Comparison of ENCODE assay signal across 25 cellular contexts in the genomic region with DNA sequence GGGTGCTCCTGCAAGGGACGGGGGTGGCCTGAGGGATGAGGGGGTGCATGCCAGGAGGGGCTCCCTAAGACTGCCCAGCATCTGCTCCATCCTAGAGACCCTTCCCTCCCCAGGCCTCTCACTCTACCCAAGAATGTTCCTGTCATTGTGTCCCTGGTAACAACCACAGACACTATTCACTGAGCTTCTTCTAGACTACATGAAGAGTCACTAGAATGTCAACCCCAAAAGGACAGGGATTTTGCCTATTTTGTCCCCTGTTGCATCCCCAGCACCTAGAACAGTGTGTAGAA. TPM values are rescaled to one million over a fixed set of nuclear protein-coding genes. Genes with fewer than 3 reads are reported as not detected.
DNase-seq lines count a peak whose midpoint lies in the region; ATAC-seq and TF ChIP-seq lines count a peak whose summit lies in the region.
"Had no signal": no experiment of that assay in that cellular context is flagged by ENCODE, and none has a peak within 500 bp of the region (broad histone marks: within the 10 kb centered on the region; RNA-seq: fewer than 3 reads in every experiment).

No MANE protein-coding gene starts in this region.

- ATAC-seq in activated CD4-positive, alpha-beta T cell treated with anti-CD3 and anti-CD28 coated beads for 36 hours = no peak
- no peak for ATAC-seq in activated naive CD8-positive, alpha-beta T cell treated with anti-CD3 and anti-CD28 coated beads, Interleukin-2, amount 50 U/mL, for 24 hours
- no peak for ATAC-seq in stimulated activated effector memory CD8-positive, alpha-beta T cell treated with anti-CD3 and anti-CD28 coated beads, Interleukin-12 subunit alpha, Interleukin-12 subunit beta, amount 100 ng/mL, for 72 hours
- ATAC-seq: left cardiac atrium had no signal

- CTCF ChIA-PET in activated CD4-positive, alpha-beta T cell treated with anti-CD3 and anti-CD28 coated beads for 36 hours (lab: Charles Lee) = interaction anchor here (0.9 to 1.4 kb wide), 6 partner anchors 9 to 217 kb away, joined by 3 to 9 read pairs (median 4); no protein-coding TSS in a partner anchor

- no peaks in the 10 kb centered on the region for H3K36me3 ChIP-seq in neural progenitor cell

- H3K4me2 ChIP-seq in neural progenitor cell = no peak overlapping the region

- peaks cover 23% of the 10 kb centered on the region for H3K4me1 ChIP-seq in neural progenitor cell

- peak overlapping the region; percentile 84 for H3K4me3 Mint-ChIP-seq in activated CD4-positive, alpha-beta T cell treated with anti-CD3 and anti-CD28 coated beads for 36 hours
- H3K4me3 Mint-ChIP-seq in activated naive CD8-positive, alpha-beta T cell = peak overlapping the region; percentile 73
- H3K4me3 Mint-ChIP-seq in activated naive CD8-positive, alpha-beta T cell treated with anti-CD3 and anti-CD28 coated beads, Interleukin-2, amount 50 U/mL, for 24 hours = no peak overlapping the region
- peak overlapping the region; percentile 39 for H3K4me3 Mint-ChIP-seq in activated T-helper 2 cell treated with anti-CD3 and anti-CD28 coated beads, Interferon-gamma antibody, Interleukin-2, Interleukin-4, amounts not matched to agents 10 μg/mL and 5 μg/mL and 100 μg/mL, durations not matched to agents 14 hours and 24 hours and 36 hours (ENCODE audit: low read depth)
- peak overlapping the region; percentile 75 for H3K4me3 Mint-ChIP-seq in stimulated activated effector memory CD8-positive, alpha-beta T cell treated with anti-CD3 and anti-CD28 coated beads, Interleukin-12 subunit alpha, Interleukin-12 subunit beta, amount 100 ng/mL, for 72 hours
- H3K4me3 Mint-ChIP-seq in neural progenitor cell = no peak overlapping the region
- H3K4me3 Mint-ChIP-seq: neural crest cell had no signal

- TF ChIP-seq CTCF in neural progenitor cell (IDR thresholded peaks at IDR 0.05) = no peak

- no peak overlapping the region for H2AFZ ChIP-seq in neural progenitor cell (replicated peaks)

- no peaks in the 10 kb centered on the region for H3K27me3 Mint-ChIP-seq in activated CD4-positive, alpha-beta T cell treated with anti-CD3 and anti-CD28 coated beads for 36 hours
- no peaks in the 10 kb centered on the region for H3K27me3 Mint-ChIP-seq in activated naive CD8-positive, alpha-beta T cell
- H3K27me3 Mint-ChIP-seq in activated naive CD8-positive, alpha-beta T cell treated with anti-CD3 and anti-CD28 coated beads, Interleukin-2, amount 50 U/mL, for 24 hours = peaks cover 3% of the 10 kb centered on the region
- H3K27me3 Mint-ChIP-seq in activated T-helper 2 cell treated with anti-CD3 and anti-CD28 coated beads, Interferon-gamma antibody, Interleukin-2, Interleukin-4, amounts not matched to agents 10 μg/mL and 5 μg/mL and 100 μg/mL, durations not matched to agents 14 hours and 24 hours and 36 hours (ENCODE audit: low read depth) = peaks cover 2% of the 10 kb centered on the region
- H3K27me3 Mint-ChIP-seq in neural progenitor cell (ENCODE audit: insufficient read depth, low read depth) = peaks cover 2% of the 10 kb centered on the region

- no peak overlapping the region for H3K27ac ChIP-seq in neural progenitor cell
- H3K27ac ChIP-seq: C4-2B, coronary artery, stomach, WERI-Rb-1 had no signal

- H3K4me3 ChIP-seq in neural progenitor cell = no peak overlapping the region
- H3K4me3 ChIP-seq: coronary artery, stomach had no signal

- no peak overlapping the region for H3K9ac ChIP-seq in neural progenitor cell

- H3K4me1 Mint-ChIP-seq in activated CD4-positive, alpha-beta T cell treated with anti-CD3 and anti-CD28 coated beads for 36 hours = peaks cover 54% of the 10 kb centered on the region
- H3K4me1 Mint-ChIP-seq in activated naive CD8-positive, alpha-beta T cell (ENCODE audit: low read depth) = peaks cover 44% of the 10 kb centered on the region
- peaks cover 52% of the 10 kb centered on the region for H3K4me1 Mint-ChIP-seq in activated naive CD8-positive, alpha-beta T cell treated with anti-CD3 and anti-CD28 coated beads, Interleukin-2, amount 50 U/mL, for 24 hours
- peaks cover 38% of the 10 kb centered on the region for H3K4me1 Mint-ChIP-seq in activated T-helper 2 cell treated with anti-CD3 and anti-CD28 coated beads, Interferon-gamma antibody, Interleukin-2, Interleukin-4, amounts not matched to agents 10 μg/mL and 5 μg/mL and 100 μg/mL, durations not matched to agents 14 hours and 24 hours and 36 hours (ENCODE audit: low read depth)
- peaks cover 62% of the 10 kb centered on the region for H3K4me1 Mint-ChIP-seq in stimulated activated effector memory CD8-positive, alpha-beta T cell treated with anti-CD3 and anti-CD28 coated beads, Interleukin-12 subunit alpha, Interleukin-12 subunit beta, amount 100 ng/mL, for 72 hours
- H3K4me1 Mint-ChIP-seq in neural progenitor cell = peaks cover 10% of the 10 kb centered on the region

- no peaks in the 10 kb centered on the region for H3K79me2 ChIP-seq in neural progenitor cell (ENCODE audit: low read depth)

- H3K9me3 Mint-ChIP-seq in activated CD4-positive, alpha-beta T cell treated with anti-CD3 and anti-CD28 coated beads for 36 hours (ENCODE audit: low read depth) = no peaks in the 10 kb centered on the region
- H3K9me3 Mint-ChIP-seq in activated naive CD8-positive, alpha-beta T cell (ENCODE audit: low read depth) = no peaks in the 10 kb centered on the region
- no peaks in the 10 kb centered on the region for H3K9me3 Mint-ChIP-seq in activated naive CD8-positive, alpha-beta T cell treated with anti-CD3 and anti-CD28 coated beads, Interleukin-2, amount 50 U/mL, for 24 hours
- H3K9me3 Mint-ChIP-seq in activated T-helper 2 cell treated with anti-CD3 and anti-CD28 coated beads, Interferon-gamma antibody, Interleukin-2, Interleukin-4, amounts not matched to agents 10 μg/mL and 5 μg/mL and 100 μg/mL, durations not matched to agents 14 hours and 24 hours and 36 hours = no peaks in the 10 kb centered on the region
- H3K9me3 Mint-ChIP-seq in stimulated activated effector memory CD8-positive, alpha-beta T cell treated with anti-CD3 and anti-CD28 coated beads, Interleukin-12 subunit alpha, Interleukin-12 subunit beta, amount 100 ng/mL, for 72 hours = no peaks in the 10 kb centered on the region
- no peaks in the 10 kb centered on the region for H3K9me3 Mint-ChIP-seq in neural progenitor cell
- H3K9me3 Mint-ChIP-seq: immature natural killer cell, neural crest cell had no signal

- peaks cover 16% of the 10 kb centered on the region for H3K27me3 ChIP-seq in neural progenitor cell

- H3F3A ChIP-seq in neural progenitor cell (ENCODE audit: low read depth) = no peaks in the 10 kb centered on the region

- H3K9me3 ChIP-seq in neural progenitor cell (ENCODE audit: low read depth) = no peaks in the 10 kb centered on the region
- H3K9me3 ChIP-seq: stomach had no signal

- POLR2A ChIA-PET in activated CD4-positive, alpha-beta T cell treated with anti-CD3 and anti-CD28 coated beads for 36 hours (lab: Charles Lee) = no interaction called here

- H4K20me1 ChIP-seq in neural progenitor cell (ENCODE audit: low read depth) = no peaks in the 10 kb centered on the region

- intact Hi-C loops in activated CD4-positive, alpha-beta T cell treated with anti-CD3 and anti-CD28 coated beads for 36 hours (cut with DNase I, micrococcal nuclease) = loop anchor here in 1 of 2 experiments (10.0 kb wide), 2 partner anchors 322 to 468 kb away; a partner anchor contains a TSS
- intact Hi-C loops in activated T-helper 2 cell treated with anti-CD3 and anti-CD28 coated beads, Interferon-gamma antibody, Interleukin-2, Interleukin-4, amounts not matched to agents 10 μg/mL and 5 μg/mL and 100 μg/mL, durations not matched to agents 14 hours and 24 hours and 36 hours (cut with micrococcal nuclease) = no loop called here

- DNase-seq in activated CD4-positive, alpha-beta T cell treated with anti-CD3 and anti-CD28 coated beads for 36 hours = no peak
- no peak for DNase-seq in activated CD4-positive, alpha-beta T cell treated with anti-CD3 and anti-CD28 coated beads for 48 hours
- DNase-seq in activated naive CD8-positive, alpha-beta T cell treated with anti-CD3 and anti-CD28 coated beads, Interleukin-2, amount 50 U/mL, for 24 hours = no peak
- no peak for DNase-seq in activated T-helper 2 cell treated with anti-CD3 and anti-CD28 coated beads, Interferon-gamma antibody, Interleukin-2, Interleukin-4, amounts not matched to agents 10 μg/mL and 5 μg/mL and 100 μg/mL, durations not matched to agents 14 hours and 24 hours and 36 hours (ENCODE audit: low spot score)
- no peak for DNase-seq in stimulated activated effector memory CD8-positive, alpha-beta T cell treated with anti-CD3 and anti-CD28 coated beads, Interleukin-12 subunit alpha, Interleukin-12 subunit beta, amount 100 ng/mL, for 72 hours (ENCODE audit: low spot score in 2 of 2)
- DNase-seq in neural progenitor cell (ENCODE audit: low spot score) = no peak
- no peak for DNase-seq in stimulated activated CD4-positive, alpha-beta T cell treated with anti-CD3 and anti-CD28 coated beads, Interleukin-4, amount 100 ng/mL, for 4 hours
- DNase-seq: effector CD8-positive, alpha-beta T cell; immature natural killer cell; left cardiac atrium; NCI-H1048; NCI-H2107; SHP77; small intestine; stomach; T1000; WERI-Rb-1 had no signal

- peak overlapping the region; percentile 11 for H3K27ac Mint-ChIP-seq in activated CD4-positive, alpha-beta T cell treated with anti-CD3 and anti-CD28 coated beads for 36 hours
- peak overlapping the region; percentile 82 for H3K27ac Mint-ChIP-seq in activated naive CD8-positive, alpha-beta T cell
- no peak overlapping the region for H3K27ac Mint-ChIP-seq in activated naive CD8-positive, alpha-beta T cell treated with anti-CD3 and anti-CD28 coated beads, Interleukin-2, amount 50 U/mL, for 24 hours
- H3K27ac Mint-ChIP-seq in activated T-helper 2 cell treated with anti-CD3 and anti-CD28 coated beads, Interferon-gamma antibody, Interleukin-2, Interleukin-4, amounts not matched to agents 10 μg/mL and 5 μg/mL and 100 μg/mL, durations not matched to agents 14 hours and 24 hours and 36 hours = peak overlapping the region; percentile 38
- H3K27ac Mint-ChIP-seq in stimulated activated effector memory CD8-positive, alpha-beta T cell treated with anti-CD3 and anti-CD28 coated beads, Interleukin-12 subunit alpha, Interleukin-12 subunit beta, amount 100 ng/mL, for 72 hours = peak overlapping the region; percentile 96
- H3K27ac Mint-ChIP-seq in neural progenitor cell = no peak overlapping the region

- peaks cover 35% of the 10 kb centered on the region for H3K36me3 Mint-ChIP-seq in activated CD4-positive, alpha-beta T cell treated with anti-CD3 and anti-CD28 coated beads for 36 hours (ENCODE audit: low read depth)
- peaks cover 5% of the 10 kb centered on the region for H3K36me3 Mint-ChIP-seq in activated naive CD8-positive, alpha-beta T cell
- peaks cover 15% of the 10 kb centered on the region for H3K36me3 Mint-ChIP-seq in activated naive CD8-positive, alpha-beta T cell treated with anti-CD3 and anti-CD28 coated beads, Interleukin-2, amount 50 U/mL, for 24 hours (ENCODE audit: low read depth)
- peaks cover 42% of the 10 kb centered on the region for H3K36me3 Mint-ChIP-seq in activated T-helper 2 cell treated with anti-CD3 and anti-CD28 coated beads, Interferon-gamma antibody, Interleukin-2, Interleukin-4, amounts not matched to agents 10 μg/mL and 5 μg/mL and 100 μg/mL, durations not matched to agents 14 hours and 24 hours and 36 hours (ENCODE audit: low read depth)
- peaks cover 48% of the 10 kb centered on the region for H3K36me3 Mint-ChIP-seq in stimulated activated effector memory CD8-positive, alpha-beta T cell treated with anti-CD3 and anti-CD28 coated beads, Interleukin-12 subunit alpha, Interleukin-12 subunit beta, amount 100 ng/mL, for 72 hours
- peaks cover 3% of the 10 kb centered on the region for H3K36me3 Mint-ChIP-seq in neural progenitor cell

RNA-seq across cellular contexts. Expression of a gene that starts 2.9 kb away (rescaled TPM):
- 10 to 100 TPM; 57.3 to 66.7 TPM for total RNA-seq in activated CD4-positive, alpha-beta T cell treated with anti-CD3 and anti-CD28 coated beads for 36 hours
- total RNA-seq in activated T-helper 2 cell treated with anti-CD3 and anti-CD28 coated beads, Interferon-gamma antibody, Interleukin-2, Interleukin-4, amounts not matched to agents 10 μg/mL and 5 μg/mL and 100 μg/mL, durations not matched to agents 14 hours and 24 hours and 36 hours = 88.0 and 89.7 TPM in 2 replicates
- total RNA-seq in neural progenitor cell (ENCODE audit: low replicate concordance) = 15.6 and 23.7 TPM in 2 replicates

RNA-seq across cellular contexts. Expression of a gene that starts 28.4 kb away (rescaled TPM):
- 1 to 10 TPM in 1 of 2 experiments, under 1 TPM in 1; 0.76 to 1.1 TPM for total RNA-seq in activated CD4-positive, alpha-beta T cell treated with anti-CD3 and anti-CD28 coated beads for 36 hours
- total RNA-seq in activated T-helper 2 cell treated with anti-CD3 and anti-CD28 coated beads, Interferon-gamma antibody, Interleukin-2, Interleukin-4, amounts not matched to agents 10 μg/mL and 5 μg/mL and 100 μg/mL, durations not matched to agents 14 hours and 24 hours and 36 hours = 1.1 and 1.6 TPM in 2 replicates
- total RNA-seq in neural progenitor cell (ENCODE audit: low replicate concordance) = 7.4 and 25.9 TPM in 2 replicates

RNA-seq across cellular contexts. Expression of a gene that starts 38.5 kb away (rescaled TPM):
- total RNA-seq in activated CD4-positive, alpha-beta T cell treated with anti-CD3 and anti-CD28 coated beads for 36 hours = under 1 TPM; 0.14 to 0.55 TPM
- total RNA-seq in activated T-helper 2 cell treated with anti-CD3 and anti-CD28 coated beads, Interferon-gamma antibody, Interleukin-2, Interleukin-4, amounts not matched to agents 10 μg/mL and 5 μg/mL and 100 μg/mL, durations not matched to agents 14 hours and 24 hours and 36 hours = 0.87 and 1.0 TPM in 2 replicates
- total RNA-seq in neural progenitor cell (ENCODE audit: low replicate concordance) = 7.1 and 11.0 TPM in 2 replicates
- total RNA-seq: A172, Daoy, epithelial cell of proximal tubule had no signal

RNA-seq across cellular contexts. Expression of a gene that starts 43.3 kb away (rescaled TPM):
- under 1 TPM in 1 of 2 experiments, not detected in 1; 0.05 TPM for total RNA-seq in activated CD4-positive, alpha-beta T cell treated with anti-CD3 and anti-CD28 coated beads for 36 hours
- 0.21 and 0.51 TPM in 2 replicates for total RNA-seq in activated T-helper 2 cell treated with anti-CD3 and anti-CD28 coated beads, Interferon-gamma antibody, Interleukin-2, Interleukin-4, amounts not matched to agents 10 μg/mL and 5 μg/mL and 100 μg/mL, durations not matched to agents 14 hours and 24 hours and 36 hours
- total RNA-seq in neural progenitor cell (ENCODE audit: low replicate concordance) = 0.04 and 0.22 TPM in 2 replicates
- total RNA-seq: cardiac septum, Daoy had no signal

Comparison
In these comparisons a context has a peak if more than half of its experiments do, and no peak if none do; other contexts are left out.
1. H3K27ac Mint-ChIP-seq: peak in activated CD4-positive, alpha-beta T cell treated with anti-CD3 and anti-CD28 coated beads for 36 hours (single experiment), activated naive CD8-positive, alpha-beta T cell (single experiment), activated T-helper 2 cell treated with anti-CD3 and anti-CD28 coated beads, Interferon-gamma antibody, Interleukin-2, Interleukin-4, amounts not matched to agents 10 μg/mL and 5 μg/mL and 100 μg/mL, durations not matched to agents 14 hours and 24 hours and 36 hours (single experiment) and stimulated activated effector memory CD8-positive, alpha-beta T cell treated with anti-CD3 and anti-CD28 coated beads, Interleukin-12 subunit alpha, Interleukin-12 subunit beta, amount 100 ng/mL, for 72 hours (single experiment); none in activated naive CD8-positive, alpha-beta T cell treated with anti-CD3 and anti-CD28 coated beads, Interleukin-2, amount 50 U/mL, for 24 hours (single experiment) and neural progenitor cell (single experiment).
2. H3K4me3 Mint-ChIP-seq: peak in activated CD4-positive, alpha-beta T cell treated with anti-CD3 and anti-CD28 coated beads for 36 hours (single experiment), activated naive CD8-positive, alpha-beta T cell (single experiment), activated T-helper 2 cell treated with anti-CD3 and anti-CD28 coated beads, Interferon-gamma antibody, Interleukin-2, Interleukin-4, amounts not matched to agents 10 μg/mL and 5 μg/mL and 100 μg/mL, durations not matched to agents 14 hours and 24 hours and 36 hours (single experiment) and stimulated activated effector memory CD8-positive, alpha-beta T cell treated with anti-CD3 and anti-CD28 coated beads, Interleukin-12 subunit alpha, Interleukin-12 subunit beta, amount 100 ng/mL, for 72 hours (single experiment); none in activated naive CD8-positive, alpha-beta T cell treated with anti-CD3 and anti-CD28 coated beads, Interleukin-2, amount 50 U/mL, for 24 hours (single experiment) and neural progenitor cell (single experiment).